ENCODE assay signal across 9 cellular contexts in the genomic region with DNA sequence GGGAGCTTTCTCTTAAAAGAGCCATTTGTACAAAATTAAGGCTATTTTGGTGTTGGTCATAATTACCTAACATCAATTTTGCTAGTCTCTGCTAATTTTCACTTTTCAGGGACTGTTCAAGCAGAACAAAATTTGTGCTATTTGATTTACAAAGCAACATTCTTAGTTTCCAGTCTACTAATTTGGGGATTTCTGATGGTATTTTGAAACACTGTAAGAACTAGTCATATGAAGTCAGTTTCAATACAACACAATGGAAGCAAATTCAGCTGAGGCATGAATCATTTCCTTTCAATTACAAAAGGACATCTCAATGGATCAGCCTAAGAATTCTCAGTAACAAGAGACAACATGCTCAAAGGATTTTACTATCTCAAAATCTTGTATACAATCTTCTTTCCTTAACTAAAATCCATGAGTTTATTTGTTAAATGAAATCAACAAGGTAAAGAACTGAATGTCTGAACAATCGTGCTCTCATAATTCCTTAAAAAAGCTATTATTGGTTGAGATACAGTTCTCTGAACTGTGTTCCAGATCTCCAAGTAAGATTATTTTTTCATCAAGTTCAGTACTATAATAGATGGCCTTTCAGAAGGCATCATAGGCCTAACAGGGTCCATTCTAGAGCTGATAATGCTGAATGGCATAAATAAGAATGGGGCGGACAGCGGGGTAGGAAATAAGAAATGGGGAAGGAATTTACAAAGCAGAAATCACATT.
DNase-seq lines count a peak whose midpoint lies in the region; ATAC-seq and TF ChIP-seq lines count a peak whose summit lies in the region.
"Had no signal": no experiment of that assay in that cellular context is flagged by ENCODE, and none has a peak within 500 bp of the region (broad histone marks: within the 10 kb centered on the region; RNA-seq: fewer than 3 reads in every experiment).

No MANE protein-coding gene starts in this region.

- H3K4me1 Mint-ChIP-seq in naive thymus-derived CD8-positive, alpha-beta T cell: peaks cover 3 to 15% (median 9%) of the 10 kb centered on the region in 4 donors

- H3K9me3 Mint-ChIP-seq in naive thymus-derived CD8-positive, alpha-beta T cell: no peaks in the 10 kb centered on the region

- DNase-seq in GM13977 (ENCODE audit: low spot score) (peak; percentile 28), HCEC 1CT (peak; percentile 75), RWPE1 (ENCODE audit: low spot score) (peak; percentile 73), iris pigment epithelial cell (ENCODE audit: low read depth) (peak; percentile 90), epidermal melanocyte (ENCODE audit: insufficient read length, low spot score) (no peak), SW 1271 (lab: John Stamatoyannopoulos, UW) (no peak), NCI-H524 (lab: John Stamatoyannopoulos, UW) (no peak)
- no peak for DNase-seq in naive thymus-derived CD8-positive, alpha-beta T cell

- in situ Hi-C loops in GM13977 (cut with MboI; ENCODE audit: low pct_unique_long_range_greater_than_20kb, low sequenced_read_pairs, unreplicated experiment): no loop called here

- no peak overlapping the region for H3K27ac Mint-ChIP-seq in naive thymus-derived CD8-positive, alpha-beta T cell

- peaks cover 9 to 57% (median 19%) of the 10 kb centered on the region in 3 donors for H3K36me3 Mint-ChIP-seq in naive thymus-derived CD8-positive, alpha-beta T cell

- no peak overlapping the region for H3K4me3 Mint-ChIP-seq in naive thymus-derived CD8-positive, alpha-beta T cell

- POLR2A ChIA-PET in RWPE1 (lab: Yijun Ruan, JAX; ENCODE audit: low non-redundant PET): no interaction called here
- POLR2A ChIA-PET in naive thymus-derived CD8-positive, alpha-beta T cell (lab: Charles Lee): no interaction called here

- no peak for TF ChIP-seq CTCF in GM13977 (IDR thresholded peaks at IDR 0.05; ENCODE audit: extremely low read depth, insufficient read depth, missing control alignments)
- TF ChIP-seq CTCF in RWPE1 (conservative IDR thresholded peaks at IDR 0.05; ENCODE audit: low read depth): no peak

- H3K27ac ChIP-seq in RWPE1: no peak overlapping the region
- H3K27ac ChIP-seq: parathyroid adenoma had no signal

- H3K27me3 Mint-ChIP-seq in naive thymus-derived CD8-positive, alpha-beta T cell: no peaks in the 10 kb centered on the region

- ATAC-seq in naive thymus-derived CD8-positive, alpha-beta T cell: no peak

- CTCF ChIA-PET in RWPE1 (lab: Yijun Ruan, JAX): no interaction called here

Comparison
In these comparisons a context has a peak if more than half of its experiments do, and no peak if none do; other contexts are left out.
1. DNase-seq: peak in GM13977 (single experiment), HCEC 1CT (single experiment), RWPE1 (single experiment) and iris pigment epithelial cell (single experiment); none in epidermal melanocyte (single experiment), SW 1271 (0 of 2), NCI-H524 (0 of 2) and naive thymus-derived CD8-positive, alpha-beta T cell (0 of 10).